1 cellular context compared by ENCODE assay signal in the genomic region with DNA sequence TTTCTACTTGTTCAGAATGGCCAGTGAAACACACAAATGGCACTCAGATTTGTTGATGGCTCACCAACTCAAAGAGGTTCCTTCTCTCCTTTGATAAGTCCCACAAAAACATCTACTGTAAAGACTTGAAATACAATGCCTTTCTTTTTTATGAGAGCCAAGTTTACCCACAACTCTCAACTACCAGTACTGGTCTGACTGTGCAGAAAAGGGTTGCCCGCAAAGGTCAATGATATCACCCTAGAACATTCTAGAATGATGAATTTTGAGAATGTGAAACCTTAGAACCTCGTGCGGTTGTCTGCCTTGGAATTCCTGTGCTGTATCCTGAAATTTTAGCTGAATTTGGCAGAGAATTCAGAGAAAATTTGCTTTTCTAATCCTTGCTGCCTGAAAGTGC.
TF ChIP-seq lines count a peak whose summit lies in the region.

No MANE protein-coding gene starts in this region.

TF ChIP-seq in GM12878, 131 proteins besides CTCF, POLR2A, EP300 and RAD21 (continued from another document and continues in another):
- TF ChIP-seq, protein P1, sequence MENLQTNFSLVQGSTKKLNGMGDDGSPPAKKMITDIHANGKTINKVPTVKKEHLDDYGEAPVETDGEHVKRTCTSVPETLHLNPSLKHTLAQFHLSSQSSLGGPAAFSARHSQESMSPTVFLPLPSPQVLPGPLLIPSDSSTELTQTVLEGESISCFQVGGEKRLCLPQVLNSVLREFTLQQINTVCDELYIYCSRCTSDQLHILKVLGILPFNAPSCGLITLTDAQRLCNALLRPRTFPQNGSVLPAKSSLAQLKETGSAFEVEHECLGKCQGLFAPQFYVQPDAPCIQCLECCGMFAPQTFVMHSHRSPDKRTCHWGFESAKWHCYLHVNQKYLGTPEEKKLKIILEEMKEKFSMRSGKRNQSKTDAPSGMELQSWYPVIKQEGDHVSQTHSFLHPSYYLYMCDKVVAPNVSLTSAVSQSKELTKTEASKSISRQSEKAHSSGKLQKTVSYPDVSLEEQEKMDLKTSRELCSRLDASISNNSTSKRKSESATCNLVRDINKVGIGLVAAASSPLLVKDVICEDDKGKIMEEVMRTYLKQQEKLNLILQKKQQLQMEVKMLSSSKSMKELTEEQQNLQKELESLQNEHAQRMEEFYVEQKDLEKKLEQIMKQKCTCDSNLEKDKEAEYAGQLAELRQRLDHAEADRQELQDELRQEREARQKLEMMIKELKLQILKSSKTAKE (IDR thresholded peaks at IDR 0.05; ENCODE audit: low read depth, poor library complexity, severe bottlenecking): peak; percentile 69
- TF ChIP-seq RB1 (IDR thresholded peaks at IDR 0.05; ENCODE audit: borderline replicate concordance) (no peak), RBBP5 (conservative IDR thresholded peaks at IDR 0.05) (no peak), SUPT20H (IDR thresholded peaks at IDR 0.05; ENCODE audit: borderline replicate concordance, control insufficient read depth, low read depth, low read length) (no peak), WRNIP1 (IDR thresholded peaks at IDR 0.05; ENCODE audit: borderline replicate concordance, low read depth, low read length) (no peak), IKZF1 (conservative IDR thresholded peaks at IDR 0.05) (peak; percentile 86), ATF7 (IDR thresholded peaks at IDR 0.05; ENCODE audit: low read depth) (peak; percentile 68), MTA2 (IDR thresholded peaks at IDR 0.05; ENCODE audit: low read depth) (peak; percentile 73), DPF2 (IDR thresholded peaks at IDR 0.05) (peak; percentile 91; the same call in 1 of the 2 replicates), PAX5 (IDR thresholded peaks at IDR 0.05; ENCODE audit: borderline replicate concordance, low read depth, low read length) (peak; percentile 38; the same call in 1 of the 2 replicates), RELA (IDR thresholded peaks at IDR 0.05; ENCODE audit: borderline replicate concordance, partially characterized antibody) (no peak), CREM (IDR thresholded peaks at IDR 0.05; ENCODE audit: low read depth) (peak; percentile 74), CBFB (IDR thresholded peaks at IDR 0.05; ENCODE audit: low read depth) (peak; percentile 75; the same call in 1 of the 2 replicates), CEBPB (IDR thresholded peaks at IDR 0.05; ENCODE audit: borderline replicate concordance in 1 of 2, low read depth in 2 of 2, low read length in 2 of 2) (peak in 1 of 2 experiments; percentile 88; a peak in 1 of 4 replicates), STAT3 (IDR thresholded peaks at IDR 0.05; ENCODE audit: low read depth, low read length) (no peak), NFYA (IDR thresholded peaks at IDR 0.05; ENCODE audit: borderline replicate concordance, low read depth, low read length) (no peak), CBX3 (IDR thresholded peaks at IDR 0.05; ENCODE audit: borderline replicate concordance, low read depth) (no peak), GATAD2B (conservative IDR thresholded peaks at IDR 0.05; ENCODE audit: low read depth) (0 out of 2 replicates have a peak, but pooled peaks have one; percentile 65), ZNF24 (IDR thresholded peaks at IDR 0.05) (no peak), ZNF384 (IDR thresholded peaks at IDR 0.05; ENCODE audit: borderline replicate concordance, low read depth, low read length) (no peak), SP1 (IDR thresholded peaks at IDR 0.05; ENCODE audit: low read depth, low read length) (no peak), BRCA1 (IDR thresholded peaks at IDR 0.05; ENCODE audit: low read depth, low read length) (no peak), YY1 (IDR thresholded peaks at IDR 0.05; ENCODE audit: low read depth, low read length) (no peak), SRF (IDR thresholded peaks at IDR 0.05; ENCODE audit: low read depth in 2 of 2, low read length in 2 of 2) (no peak), CHD1 (IDR thresholded peaks at IDR 0.05; ENCODE audit: low read depth, low read length) (no peak), PAX8 (IDR thresholded peaks at IDR 0.05) (no peak), ZNF217 (IDR thresholded peaks at IDR 0.05) (no peak), SMAD5 (IDR thresholded peaks at IDR 0.05; ENCODE audit: low read depth) (no peak), TCF12 (IDR thresholded peaks at IDR 0.05; ENCODE audit: low read depth, low read length) (no peak), NBN (IDR thresholded peaks at IDR 0.05) (no peak), RUNX3 (IDR thresholded peaks at IDR 0.05; ENCODE audit: low read length) (peak; percentile 93), IRF4 (IDR thresholded peaks at IDR 0.05; ENCODE audit: low read depth, low read length) (peak; percentile 83), NR2F1 (conservative IDR thresholded peaks at IDR 0.05) (peak; percentile 99), EZH2 (IDR thresholded peaks at IDR 0.05; ENCODE audit: borderline replicate concordance, control insufficient read depth, low read depth, low read length) (no peak), ETV6 (conservative IDR thresholded peaks at IDR 0.05 in 1 of 2, IDR thresholded peaks at IDR 0.05 in 1 of 2; ENCODE audit: borderline replicate concordance in 1 of 2, low read depth in 1 of 2) (peak in 1 of 2 experiments; percentile 75; a peak in 1 of 4 replicates), LARP7 (IDR thresholded peaks at IDR 0.05) (no peak), SIN3A (IDR thresholded peaks at IDR 0.05; ENCODE audit: low read depth, low read length) (no peak)
- TF ChIP-seq, protein P2, sequence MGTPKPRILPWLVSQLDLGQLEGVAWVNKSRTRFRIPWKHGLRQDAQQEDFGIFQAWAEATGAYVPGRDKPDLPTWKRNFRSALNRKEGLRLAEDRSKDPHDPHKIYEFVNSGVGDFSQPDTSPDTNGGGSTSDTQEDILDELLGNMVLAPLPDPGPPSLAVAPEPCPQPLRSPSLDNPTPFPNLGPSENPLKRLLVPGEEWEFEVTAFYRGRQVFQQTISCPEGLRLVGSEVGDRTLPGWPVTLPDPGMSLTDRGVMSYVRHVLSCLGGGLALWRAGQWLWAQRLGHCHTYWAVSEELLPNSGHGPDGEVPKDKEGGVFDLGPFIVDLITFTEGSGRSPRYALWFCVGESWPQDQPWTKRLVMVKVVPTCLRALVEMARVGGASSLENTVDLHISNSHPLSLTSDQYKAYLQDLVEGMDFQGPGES (IDR thresholded peaks at IDR 0.05): no peak
- TF ChIP-seq, protein P3, sequence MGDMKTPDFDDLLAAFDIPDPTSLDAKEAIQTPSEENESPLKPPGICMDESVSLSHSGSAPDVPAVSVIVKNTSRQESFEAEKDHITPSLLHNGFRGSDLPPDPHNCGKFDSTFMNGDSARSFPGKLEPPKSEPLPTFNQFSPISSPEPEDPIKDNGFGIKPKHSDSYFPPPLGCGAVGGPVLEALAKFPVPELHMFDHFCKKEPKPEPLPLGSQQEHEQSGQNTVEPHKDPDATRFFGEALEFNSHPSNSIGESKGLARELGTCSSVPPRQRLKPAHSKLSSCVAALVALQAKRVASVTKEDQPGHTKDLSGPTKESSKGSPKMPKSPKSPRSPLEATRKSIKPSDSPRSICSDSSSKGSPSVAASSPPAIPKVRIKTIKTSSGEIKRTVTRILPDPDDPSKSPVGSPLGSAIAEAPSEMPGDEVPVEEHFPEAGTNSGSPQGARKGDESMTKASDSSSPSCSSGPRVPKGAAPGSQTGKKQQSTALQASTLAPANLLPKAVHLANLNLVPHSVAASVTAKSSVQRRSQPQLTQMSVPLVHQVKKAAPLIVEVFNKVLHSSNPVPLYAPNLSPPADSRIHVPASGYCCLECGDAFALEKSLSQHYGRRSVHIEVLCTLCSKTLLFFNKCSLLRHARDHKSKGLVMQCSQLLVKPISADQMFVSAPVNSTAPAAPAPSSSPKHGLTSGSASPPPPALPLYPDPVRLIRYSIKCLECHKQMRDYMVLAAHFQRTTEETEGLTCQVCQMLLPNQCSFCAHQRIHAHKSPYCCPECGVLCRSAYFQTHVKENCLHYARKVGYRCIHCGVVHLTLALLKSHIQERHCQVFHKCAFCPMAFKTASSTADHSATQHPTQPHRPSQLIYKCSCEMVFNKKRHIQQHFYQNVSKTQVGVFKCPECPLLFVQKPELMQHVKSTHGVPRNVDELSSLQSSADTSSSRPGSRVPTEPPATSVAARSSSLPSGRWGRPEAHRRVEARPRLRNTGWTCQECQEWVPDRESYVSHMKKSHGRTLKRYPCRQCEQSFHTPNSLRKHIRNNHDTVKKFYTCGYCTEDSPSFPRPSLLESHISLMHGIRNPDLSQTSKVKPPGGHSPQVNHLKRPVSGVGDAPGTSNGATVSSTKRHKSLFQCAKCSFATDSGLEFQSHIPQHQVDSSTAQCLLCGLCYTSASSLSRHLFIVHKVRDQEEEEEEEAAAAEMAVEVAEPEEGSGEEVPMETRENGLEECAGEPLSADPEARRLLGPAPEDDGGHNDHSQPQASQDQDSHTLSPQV (IDR thresholded peaks at IDR 0.05): no peak
- TF ChIP-seq, protein P4, sequence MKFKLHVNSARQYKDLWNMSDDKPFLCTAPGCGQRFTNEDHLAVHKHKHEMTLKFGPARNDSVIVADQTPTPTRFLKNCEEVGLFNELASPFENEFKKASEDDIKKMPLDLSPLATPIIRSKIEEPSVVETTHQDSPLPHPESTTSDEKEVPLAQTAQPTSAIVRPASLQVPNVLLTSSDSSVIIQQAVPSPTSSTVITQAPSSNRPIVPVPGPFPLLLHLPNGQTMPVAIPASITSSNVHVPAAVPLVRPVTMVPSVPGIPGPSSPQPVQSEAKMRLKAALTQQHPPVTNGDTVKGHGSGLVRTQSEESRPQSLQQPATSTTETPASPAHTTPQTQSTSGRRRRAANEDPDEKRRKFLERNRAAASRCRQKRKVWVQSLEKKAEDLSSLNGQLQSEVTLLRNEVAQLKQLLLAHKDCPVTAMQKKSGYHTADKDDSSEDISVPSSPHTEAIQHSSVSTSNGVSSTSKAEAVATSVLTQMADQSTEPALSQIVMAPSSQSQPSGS (IDR thresholded peaks at IDR 0.05; ENCODE audit: low read length): peak; percentile 88
- TF ChIP-seq, protein P5, sequence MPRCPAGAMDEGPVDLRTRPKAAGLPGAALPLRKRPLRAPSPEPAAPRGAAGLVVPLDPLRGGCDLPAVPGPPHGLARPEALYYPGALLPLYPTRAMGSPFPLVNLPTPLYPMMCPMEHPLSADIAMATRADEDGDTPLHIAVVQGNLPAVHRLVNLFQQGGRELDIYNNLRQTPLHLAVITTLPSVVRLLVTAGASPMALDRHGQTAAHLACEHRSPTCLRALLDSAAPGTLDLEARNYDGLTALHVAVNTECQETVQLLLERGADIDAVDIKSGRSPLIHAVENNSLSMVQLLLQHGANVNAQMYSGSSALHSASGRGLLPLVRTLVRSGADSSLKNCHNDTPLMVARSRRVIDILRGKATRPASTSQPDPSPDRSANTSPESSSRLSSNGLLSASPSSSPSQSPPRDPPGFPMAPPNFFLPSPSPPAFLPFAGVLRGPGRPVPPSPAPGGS (IDR thresholded peaks at IDR 0.05; ENCODE audit: borderline replicate concordance, insufficient read depth, low read depth, low read length, poor library complexity, severe bottlenecking): no peak
- TF ChIP-seq, protein P6, sequence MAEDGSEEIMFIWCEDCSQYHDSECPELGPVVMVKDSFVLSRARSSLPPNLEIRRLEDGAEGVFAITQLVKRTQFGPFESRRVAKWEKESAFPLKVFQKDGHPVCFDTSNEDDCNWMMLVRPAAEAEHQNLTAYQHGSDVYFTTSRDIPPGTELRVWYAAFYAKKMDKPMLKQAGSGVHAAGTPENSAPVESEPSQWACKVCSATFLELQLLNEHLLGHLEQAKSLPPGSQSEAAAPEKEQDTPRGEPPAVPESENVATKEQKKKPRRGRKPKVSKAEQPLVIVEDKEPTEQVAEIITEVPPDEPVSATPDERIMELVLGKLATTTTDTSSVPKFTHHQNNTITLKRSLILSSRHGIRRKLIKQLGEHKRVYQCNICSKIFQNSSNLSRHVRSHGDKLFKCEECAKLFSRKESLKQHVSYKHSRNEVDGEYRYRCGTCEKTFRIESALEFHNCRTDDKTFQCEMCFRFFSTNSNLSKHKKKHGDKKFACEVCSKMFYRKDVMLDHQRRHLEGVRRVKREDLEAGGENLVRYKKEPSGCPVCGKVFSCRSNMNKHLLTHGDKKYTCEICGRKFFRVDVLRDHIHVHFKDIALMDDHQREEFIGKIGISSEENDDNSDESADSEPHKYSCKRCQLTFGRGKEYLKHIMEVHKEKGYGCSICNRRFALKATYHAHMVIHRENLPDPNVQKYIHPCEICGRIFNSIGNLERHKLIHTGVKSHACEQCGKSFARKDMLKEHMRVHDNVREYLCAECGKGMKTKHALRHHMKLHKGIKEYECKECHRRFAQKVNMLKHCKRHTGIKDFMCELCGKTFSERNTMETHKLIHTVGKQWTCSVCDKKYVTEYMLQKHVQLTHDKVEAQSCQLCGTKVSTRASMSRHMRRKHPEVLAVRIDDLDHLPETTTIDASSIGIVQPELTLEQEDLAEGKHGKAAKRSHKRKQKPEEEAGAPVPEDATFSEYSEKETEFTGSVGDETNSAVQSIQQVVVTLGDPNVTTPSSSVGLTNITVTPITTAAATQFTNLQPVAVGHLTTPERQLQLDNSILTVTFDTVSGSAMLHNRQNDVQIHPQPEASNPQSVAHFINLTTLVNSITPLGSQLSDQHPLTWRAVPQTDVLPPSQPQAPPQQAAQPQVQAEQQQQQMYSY (CRISPR knock-in tag; IDR thresholded peaks at IDR 0.05): no peak
- TF ChIP-seq, protein P7, sequence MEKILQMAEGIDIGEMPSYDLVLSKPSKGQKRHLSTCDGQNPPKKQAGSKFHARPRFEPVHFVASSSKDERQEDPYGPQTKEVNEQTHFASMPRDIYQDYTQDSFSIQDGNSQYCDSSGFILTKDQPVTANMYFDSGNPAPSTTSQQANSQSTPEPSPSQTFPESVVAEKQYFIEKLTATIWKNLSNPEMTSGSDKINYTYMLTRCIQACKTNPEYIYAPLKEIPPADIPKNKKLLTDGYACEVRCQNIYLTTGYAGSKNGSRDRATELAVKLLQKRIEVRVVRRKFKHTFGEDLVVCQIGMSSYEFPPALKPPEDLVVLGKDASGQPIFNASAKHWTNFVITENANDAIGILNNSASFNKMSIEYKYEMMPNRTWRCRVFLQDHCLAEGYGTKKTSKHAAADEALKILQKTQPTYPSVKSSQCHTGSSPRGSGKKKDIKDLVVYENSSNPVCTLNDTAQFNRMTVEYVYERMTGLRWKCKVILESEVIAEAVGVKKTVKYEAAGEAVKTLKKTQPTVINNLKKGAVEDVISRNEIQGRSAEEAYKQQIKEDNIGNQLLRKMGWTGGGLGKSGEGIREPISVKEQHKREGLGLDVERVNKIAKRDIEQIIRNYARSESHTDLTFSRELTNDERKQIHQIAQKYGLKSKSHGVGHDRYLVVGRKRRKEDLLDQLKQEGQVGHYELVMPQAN (conservative IDR thresholded peaks at IDR 0.05): no peak
- TF ChIP-seq, protein P8, sequence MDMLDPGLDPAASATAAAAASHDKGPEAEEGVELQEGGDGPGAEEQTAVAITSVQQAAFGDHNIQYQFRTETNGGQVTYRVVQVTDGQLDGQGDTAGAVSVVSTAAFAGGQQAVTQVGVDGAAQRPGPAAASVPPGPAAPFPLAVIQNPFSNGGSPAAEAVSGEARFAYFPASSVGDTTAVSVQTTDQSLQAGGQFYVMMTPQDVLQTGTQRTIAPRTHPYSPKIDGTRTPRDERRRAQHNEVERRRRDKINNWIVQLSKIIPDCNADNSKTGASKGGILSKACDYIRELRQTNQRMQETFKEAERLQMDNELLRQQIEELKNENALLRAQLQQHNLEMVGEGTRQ (IDR thresholded peaks at IDR 0.05; ENCODE audit: borderline replicate concordance, low read depth, low read length): no peak
- TF ChIP-seq, protein P9, sequence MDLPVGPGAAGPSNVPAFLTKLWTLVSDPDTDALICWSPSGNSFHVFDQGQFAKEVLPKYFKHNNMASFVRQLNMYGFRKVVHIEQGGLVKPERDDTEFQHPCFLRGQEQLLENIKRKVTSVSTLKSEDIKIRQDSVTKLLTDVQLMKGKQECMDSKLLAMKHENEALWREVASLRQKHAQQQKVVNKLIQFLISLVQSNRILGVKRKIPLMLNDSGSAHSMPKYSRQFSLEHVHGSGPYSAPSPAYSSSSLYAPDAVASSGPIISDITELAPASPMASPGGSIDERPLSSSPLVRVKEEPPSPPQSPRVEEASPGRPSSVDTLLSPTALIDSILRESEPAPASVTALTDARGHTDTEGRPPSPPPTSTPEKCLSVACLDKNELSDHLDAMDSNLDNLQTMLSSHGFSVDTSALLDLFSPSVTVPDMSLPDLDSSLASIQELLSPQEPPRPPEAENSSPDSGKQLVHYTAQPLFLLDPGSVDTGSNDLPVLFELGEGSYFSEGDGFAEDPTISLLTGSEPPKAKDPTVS (IDR thresholded peaks at IDR 0.05; ENCODE audit: low read depth, low read length): peak; percentile 93
